In genomic region chr16:14773654-14774053, GRCh38 we compare ENCODE assay signal across 2 cellular contexts. TPM values are rescaled to one million over a fixed set of nuclear protein-coding genes. Genes with fewer than 3 reads are reported as not detected.
"Had no signal": no experiment of that assay in that cellular context is flagged by ENCODE, and none has a peak within 500 bp of the region (broad histone marks: within the 10 kb centered on the region; RNA-seq: fewer than 3 reads in every experiment).

No MANE protein-coding gene starts in this region.

RNA-seq across cellular contexts. Expression of gene NPIPA2, which starts 31.3 kb away (rescaled TPM):
- total RNA-seq: temporal lobe, vagina had no signal
